ENCODE assay signal across 15 cellular contexts in the genomic region with DNA sequence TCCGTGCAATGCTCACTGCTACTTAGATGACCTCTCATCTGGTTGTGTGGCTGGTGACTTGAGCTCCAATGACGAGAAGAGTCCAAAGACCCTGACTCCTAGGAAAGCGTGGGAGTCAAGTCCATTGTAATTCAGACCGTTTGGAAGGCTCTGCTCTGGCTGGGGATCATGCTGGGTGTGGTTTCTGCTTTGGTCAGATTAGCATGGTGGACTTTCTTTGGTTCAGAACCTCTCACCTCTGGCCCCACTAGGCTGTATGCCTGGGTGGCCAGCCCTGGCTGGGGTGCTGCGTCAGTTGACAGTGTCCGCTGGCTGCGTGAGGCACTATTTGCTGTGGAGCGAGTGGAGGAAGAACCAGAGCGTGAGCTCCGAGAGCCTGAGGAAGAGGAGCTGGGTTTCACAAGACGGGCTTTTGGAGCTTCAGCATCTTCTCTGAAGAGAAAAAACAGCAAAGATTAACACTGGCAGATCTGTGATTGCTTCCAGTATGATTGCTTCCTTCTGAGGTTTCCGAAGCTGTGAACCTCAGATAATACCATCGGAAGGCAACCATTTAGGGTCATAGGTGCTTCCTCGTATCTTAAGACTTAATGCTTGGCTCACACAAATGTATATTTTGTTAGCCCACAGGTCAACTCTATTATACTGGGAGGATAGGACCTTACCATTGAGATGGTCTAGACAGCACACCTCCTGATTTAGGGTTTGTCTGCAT.
"Had no signal": no experiment of that assay in that cellular context is flagged by ENCODE, and none has a peak within 500 bp of the region (broad histone marks: within the 10 kb centered on the region; RNA-seq: fewer than 3 reads in every experiment).

No MANE protein-coding gene starts in this region.

- H3K9me3 Mint-ChIP-seq: neural crest cell; stimulated activated effector memory CD8-positive, alpha-beta T cell treated with anti-CD3 and anti-CD28 coated beads, Interleukin-12 subunit alpha, Interleukin-12 subunit beta, amount 100 ng/mL, for 72 hours had no signal

- H3K27me3 ChIP-seq: cardiac muscle cell, heart left ventricle, tibial nerve, vagina had no signal

- H3K4me3 Mint-ChIP-seq: neural crest cell; stimulated activated effector memory CD8-positive, alpha-beta T cell treated with anti-CD3 and anti-CD28 coated beads, Interleukin-12 subunit alpha, Interleukin-12 subunit beta, amount 100 ng/mL, for 72 hours had no signal

- H3K27ac ChIP-seq: cardiac muscle cell, heart left ventricle, tibial nerve, vagina had no signal

- H3K4me3 ChIP-seq: cardiac muscle cell, heart left ventricle, smooth muscle cell, tibial nerve, vagina had no signal

- DNase-seq: activated CD8-positive, alpha-beta memory T cell treated with anti-CD3 and anti-CD28 coated beads for 24 hours; activated gamma-delta T cell; foreskin melanocyte; heart left ventricle; mammary epithelial cell had no signal

- H3K36me3 ChIP-seq: cardiac muscle cell, vagina had no signal

- ATAC-seq: SK-N-SH treated with all-trans-retinoic acid at 6 μM for 48 hours had no signal

- H3K9me3 ChIP-seq: heart left ventricle, tibial nerve, vagina had no signal

- H3K4me2 ChIP-seq: smooth muscle cell had no signal

- FAIRE-seq: colon, endothelial cell of umbilical vein, islet of Langerhans had no signal
